Comparison of ENCODE assay signal across 28 cellular contexts in the genomic region with DNA sequence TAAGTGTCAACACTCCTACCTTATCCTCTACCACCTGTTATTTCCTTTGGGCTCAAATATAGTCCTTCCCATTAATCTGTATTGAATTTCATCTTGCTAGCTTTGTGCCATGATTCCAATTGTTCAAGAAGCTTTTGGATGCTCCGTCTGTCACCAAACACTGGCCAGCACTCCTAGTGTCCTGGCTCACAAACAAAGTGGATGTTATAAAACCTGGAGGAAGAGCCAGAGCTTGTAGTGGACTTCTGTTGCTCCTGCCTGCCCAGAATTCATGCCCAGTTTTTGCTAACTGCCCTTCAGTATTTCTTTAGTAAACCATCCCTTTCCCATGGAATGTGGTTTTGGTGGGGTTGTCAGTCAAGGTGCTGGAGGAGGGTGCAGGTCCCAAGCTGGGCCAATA.
"Had no signal": no experiment of that assay in that cellular context is flagged by ENCODE, and none has a peak within 500 bp of the region (broad histone marks: within the 10 kb centered on the region; RNA-seq: fewer than 3 reads in every experiment).

No MANE protein-coding gene starts in this region.

- H3K4me1 ChIP-seq: left ventricle myocardium inferior, pancreas, prostate gland, testis, thyroid gland, transverse colon, upper lobe of left lung, vagina had no signal

- H3K9me3 Mint-ChIP-seq: memory B cell; naive thymus-derived CD4-positive, alpha-beta T cell; natural killer cell treated with Interleukin-12 subunit alpha and Interleukin-12 subunit beta and Interleukin-15 and Interleukin-18, amount 100 ng/mL, for 72 hours had no signal

- H3K4me1 Mint-ChIP-seq: naive thymus-derived CD4-positive, alpha-beta T cell had no signal

- H3K4me3 Mint-ChIP-seq: memory B cell; naive thymus-derived CD4-positive, alpha-beta T cell; natural killer cell treated with Interleukin-12 subunit alpha and Interleukin-12 subunit beta and Interleukin-15 and Interleukin-18, amount 100 ng/mL, for 72 hours; stimulated activated naive B cell treated with anti-CD40 and anti-IgM and Interleukin-4, amounts not matched to agents 10 μg/mL and 1 μg/mL and 100 μg/mL, for 72 hours had no signal

- H3K36me3 Mint-ChIP-seq: memory B cell; naive thymus-derived CD4-positive, alpha-beta T cell; natural killer cell treated with Interleukin-12 subunit alpha and Interleukin-12 subunit beta and Interleukin-15 and Interleukin-18, amount 100 ng/mL, for 72 hours; stimulated activated naive B cell treated with anti-CD40 and anti-IgM and Interleukin-4, amounts not matched to agents 10 μg/mL and 1 μg/mL and 100 μg/mL, for 72 hours had no signal

- ATAC-seq: mucosa of descending colon; naive thymus-derived CD4-positive, alpha-beta T cell; natural killer cell treated with Interleukin-12 subunit alpha and Interleukin-12 subunit beta and Interleukin-15 and Interleukin-18, amount 100 ng/mL, for 72 hours; pancreas; right cardiac atrium; sciatic nerve; stimulated activated naive B cell treated with anti-CD40 and anti-IgM and Interleukin-4, amounts not matched to agents 10 μg/mL and 1 μg/mL and 100 μg/mL, for 72 hours; stimulated activated naive CD8-positive, alpha-beta T cell treated with anti-CD3 and anti-CD28 coated beads, Interleukin-15, Interleukin-2, amounts not matched to agents 100 U/mL and 50 U/mL, for 24 hours had no signal

- H3K36me3 ChIP-seq: left ventricle myocardium inferior, pancreas, prostate gland, stomach, thyroid gland, transverse colon, upper lobe of left lung, vagina had no signal

- H3K4me3 ChIP-seq: left ventricle myocardium inferior, lung, mucosa of descending colon, pancreas, prostate gland, skin epidermis, stomach, testis, thyroid gland, transverse colon, upper lobe of left lung, vagina had no signal

- H3K27ac Mint-ChIP-seq: memory B cell; naive thymus-derived CD4-positive, alpha-beta T cell; natural killer cell treated with Interleukin-12 subunit alpha and Interleukin-12 subunit beta and Interleukin-15 and Interleukin-18, amount 100 ng/mL, for 72 hours; stimulated activated naive B cell treated with anti-CD40 and anti-IgM and Interleukin-4, amounts not matched to agents 10 μg/mL and 1 μg/mL and 100 μg/mL, for 72 hours had no signal

- DNase-seq: islet precursor cell; left ventricle myocardium inferior; midbrain; mucosa of descending colon; naive thymus-derived CD4-positive, alpha-beta T cell; nucleus accumbens; pancreas; posterior cingulate gyrus; retina; right cardiac atrium; stimulated activated CD4-positive, alpha-beta T cell treated with anti-CD3 and anti-CD28 coated beads, Interleukin-12 subunit alpha, Interleukin-12 subunit beta, amount 100 ng/mL, for 4 hours; stimulated activated CD4-positive, alpha-beta T cell treated with anti-CD3 and anti-CD28 coated beads, Interleukin-15, amount 100 ng/mL, for 24 hours; stimulated activated CD4-positive, alpha-beta T cell treated with anti-CD3 and anti-CD28 coated beads, Interleukin-2, amount 100 ng/mL, for 24 hours; stimulated activated CD4-positive, alpha-beta T cell treated with anti-CD3 and anti-CD28 coated beads, Interleukin-4, amount 100 ng/mL, for 1 hour; stimulated activated naive B cell treated with anti-CD40 and anti-IgM and Interleukin-4, amounts not matched to agents 10 μg/mL and 1 μg/mL and 100 μg/mL, for 72 hours; stimulated activated naive CD8-positive, alpha-beta T cell treated with anti-CD3 and anti-CD28 coated beads, Interleukin-15, Interleukin-2, amounts not matched to agents 100 U/mL and 50 U/mL, for 24 hours; stomach; testis; thyroid gland; transverse colon; upper lobe of left lung had no signal

- H3K27me3 ChIP-seq: pancreas, stomach, testis, thyroid gland, transverse colon, upper lobe of left lung, vagina had no signal

- H3K9me3 ChIP-seq: mucosa of descending colon, pancreas, prostate gland, stomach, testis, thyroid gland, transverse colon, upper lobe of left lung, vagina had no signal

- H3K27ac ChIP-seq: left ventricle myocardium inferior, pancreas, prostate gland, skin epidermis, stomach, testis, thyroid gland, transverse colon, upper lobe of left lung, vagina had no signal
